Comparison of ENCODE assay signal across 1 cellular context in genomic region chr5:138488481-138488945, GRCh38.
TF ChIP-seq lines count a peak whose summit lies in the region.

No MANE protein-coding gene starts in this region.

TF ChIP-seq in K562, 482 proteins besides CTCF, POLR2A, EP300 and RAD21 (continued from another document and continues in another):
- 0 out of 2 replicates have a peak, but pooled peaks have one; percentile 29 for TF ChIP-seq HES1 (IDR thresholded peaks at IDR 0.05; ENCODE audit: low read depth)
- TF ChIP-seq ARID4B (CRISPR knock-in tag; IDR thresholded peaks at IDR 0.05): no peak
- TF ChIP-seq ZNF764 (CRISPR knock-in tag; IDR thresholded peaks at IDR 0.05; ENCODE audit: low read depth): no peak
- no peak for TF ChIP-seq NFYB (IDR thresholded peaks at IDR 0.05; ENCODE audit: extremely low read depth, insufficient read length)
- TF ChIP-seq PRMT5 (CRISPR knock-in tag; IDR thresholded peaks at IDR 0.05): no peak
- no peak for TF ChIP-seq PHTF2 (CRISPR knock-in tag; IDR thresholded peaks at IDR 0.05)
- TF ChIP-seq ARID1B (IDR thresholded peaks at IDR 0.05): peak; percentile 66
- no peak for TF ChIP-seq REST (CRISPR knock-in tag; IDR thresholded peaks at IDR 0.05; ENCODE audit: low read depth)
- TF ChIP-seq GATA2 (CRISPR knock-in tag; IDR thresholded peaks at IDR 0.05): no peak
- no peak for TF ChIP-seq TCF15 (CRISPR knock-in tag; IDR thresholded peaks at IDR 0.05)
- TF ChIP-seq IFI16 (CRISPR knock-in tag; IDR thresholded peaks at IDR 0.05): no peak
- peak; percentile 81 for TF ChIP-seq FOSL1 (tag; conservative IDR thresholded peaks at IDR 0.05)
- no peak for TF ChIP-seq BRCA1 (IDR thresholded peaks at IDR 0.05)
- TF ChIP-seq BRCA1 (CRISPR knock-in tag; IDR thresholded peaks at IDR 0.05): no peak
- no peak for TF ChIP-seq ZNF41 (CRISPR knock-in tag; conservative IDR thresholded peaks at IDR 0.05)
- TF ChIP-seq PCBP2 (IDR thresholded peaks at IDR 0.05; ENCODE audit: low read depth, low read length, poor library complexity, severe bottlenecking): no peak
- TF ChIP-seq CHD7 (IDR thresholded peaks at IDR 0.05; ENCODE audit: low read depth, low read length): no peak
- TF ChIP-seq HNRNPK (IDR thresholded peaks at IDR 0.05; ENCODE audit: low read depth, low read length, poor library complexity, severe bottlenecking): no peak
- TF ChIP-seq KAT7 (CRISPR knock-in tag; IDR thresholded peaks at IDR 0.05; ENCODE audit: borderline replicate concordance): no peak
- no peak for TF ChIP-seq ZNF511 (CRISPR knock-in tag; IDR thresholded peaks at IDR 0.05)
- TF ChIP-seq PATZ1 (CRISPR knock-in tag; IDR thresholded peaks at IDR 0.05; ENCODE audit: borderline replicate concordance): no peak
- TF ChIP-seq MECOM (CRISPR knock-in tag; IDR thresholded peaks at IDR 0.05): no peak
- TF ChIP-seq ZBTB5 (IDR thresholded peaks at IDR 0.05): no peak
- TF ChIP-seq FUS (optimal IDR thresholded peaks at IDR 0.05; ENCODE audit: low read depth, low read length): no peak
- TF ChIP-seq LEF1 (IDR thresholded peaks at IDR 0.05): peak; percentile 69
- peak in 1 of 2 experiments; percentile 38; a peak in 2 of 4 replicates for TF ChIP-seq ZNF639 (CRISPR knock-in tag; conservative IDR thresholded peaks at IDR 0.05 in 1 of 2, IDR thresholded peaks at IDR 0.05 in 1 of 2)
- peak; percentile 97 for TF ChIP-seq MYNN (IDR thresholded peaks at IDR 0.05)
- no peak for TF ChIP-seq MYNN (CRISPR knock-in tag; IDR thresholded peaks at IDR 0.05)
